In genomic region chr10:124484016-124484415, GRCh38 we compare ENCODE assay signal across 21 cellular contexts. TPM values are rescaled to one million over a fixed set of nuclear protein-coding genes. Genes with fewer than 3 reads are reported as not detected.
DNase-seq lines count a peak whose midpoint lies in the region; ATAC-seq, FAIRE-seq and TF ChIP-seq lines count a peak whose summit lies in the region.
"Had no signal": no experiment of that assay in that cellular context is flagged by ENCODE, and none has a peak within 500 bp of the region (broad histone marks: within the 10 kb centered on the region; RNA-seq: fewer than 3 reads in every experiment).

No MANE protein-coding gene starts in this region.

- H4K20me1 ChIP-seq in HepG2 (ENCODE audit: insufficient read depth, low read length): no peaks in the 10 kb centered on the region; the same call in 1 of the 2 replicates

- no peak for FAIRE-seq in HepG2 (lab: Jason Lieb, UNC)
- FAIRE-seq: GM12891, H54 had no signal

- H3K36me3 ChIP-seq in neuronal stem cell (replicated peaks in 1 of 2; ENCODE audit: control insufficient read depth in 2 of 2, insufficient read depth in 2 of 2, low read length in 2 of 2) (no peaks in the 10 kb centered on the region), spleen (peaks cover 0 to 18% (median 0%) of the 10 kb centered on the region in 6 donors), HepG2 (replicated peaks in 1 of 2; ENCODE audit: control insufficient read depth in 1 of 2, insufficient read depth in 2 of 2, low read length in 2 of 2) (no peaks in the 10 kb centered on the region)
- H3K36me3 ChIP-seq: HAP-1 had no signal

- H3K4me3 ChIP-seq in neuronal stem cell (ENCODE audit: low read length in 2 of 2): no peak overlapping the region
- no peak overlapping the region for H3K4me3 ChIP-seq in spleen
- H3K4me3 ChIP-seq in HepG2 (replicated peaks in 1 of 3; ENCODE audit: insufficient read depth in 1 of 3, low read depth in 2 of 3, low read length in 3 of 3): no peak overlapping the region
- H3K4me3 ChIP-seq: GM23338, HAP-1 had no signal

- H3K4ac ChIP-seq in neuronal stem cell (ENCODE audit: low read length): no peak overlapping the region

- no peaks in the 10 kb centered on the region for H3K27me3 ChIP-seq in neuronal stem cell (ENCODE audit: control insufficient read depth in 3 of 3, insufficient read depth in 3 of 3, low read depth in 1 of 3, low read length in 3 of 3)
- H3K27me3 ChIP-seq in spleen (replicated peaks in 1 of 7): no peaks in the 10 kb centered on the region
- no peaks in the 10 kb centered on the region for H3K27me3 ChIP-seq in HepG2 (ENCODE audit: control insufficient read depth in 1 of 2, insufficient read depth in 2 of 2, low read length in 2 of 2)

- POLR2A ChIA-PET in HepG2 (lab: Yijun Ruan, JAX): no interaction called here

- H4K8ac ChIP-seq in neuronal stem cell (ENCODE audit: low read depth, low read length): no peak overlapping the region

- H3K27ac ChIP-seq in neuronal stem cell (replicated peaks; ENCODE audit: low read length) (no peak overlapping the region), spleen (no peak overlapping the region), HepG2 (ENCODE audit: extremely low read length, insufficient read depth, low read length) (no peak overlapping the region)

- TF ChIP-seq CTCF in spleen (IDR thresholded peaks at IDR 0.05 in 8 of 11, conservative IDR thresholded peaks at IDR 0.05 in 3 of 11): no peak
- TF ChIP-seq CTCF in HepG2 (CRISPR knock-in tag; IDR thresholded peaks at IDR 0.05): no peak

- no peak overlapping the region for H3K23ac ChIP-seq in neuronal stem cell (ENCODE audit: low read depth, low read length, poor library complexity)

- no peak for TF ChIP-seq RAD21 in HepG2 (CRISPR knock-in tag; IDR thresholded peaks at IDR 0.05)

- ATAC-seq in HepG2 (no peak), HG03025 (IDR thresholded peaks at IDR 0.05; ENCODE audit: low FRiP score, unreplicated experiment) (no peak)
- ATAC-seq: GM23338 had no signal

- H3K4me2 ChIP-seq in neuronal stem cell (ENCODE audit: insufficient read depth, low read length, poor library complexity, severe bottlenecking): no peak overlapping the region
- no peak overlapping the region for H3K4me2 ChIP-seq in HepG2 (ENCODE audit: low read depth, low read length)
- H3K4me2 ChIP-seq: GM23338 had no signal

- H3K4me1 ChIP-seq in neuronal stem cell (ENCODE audit: control insufficient read depth in 2 of 2, insufficient read depth in 1 of 2, low read depth in 1 of 2, low read length in 2 of 2) (peaks cover 0 to 15% of the 10 kb centered on the region in 2 donors), spleen (no peaks in the 10 kb centered on the region), HepG2 (ENCODE audit: insufficient read depth, low read length) (peaks cover 18% of the 10 kb centered on the region)
- H3K4me1 ChIP-seq: HAP-1 had no signal

- H3K18ac ChIP-seq in neuronal stem cell (ENCODE audit: low read length): peak overlapping the region; percentile 23

- CTCF ChIA-PET in HepG2 (lab: Yijun Ruan, JAX; ENCODE audit: low intra/inter-chr PET ratio, low total read pairs): no interaction called here

- no peak overlapping the region for H2BK15ac ChIP-seq in neuronal stem cell (ENCODE audit: low read length)

- H2BK5ac ChIP-seq in neuronal stem cell (ENCODE audit: low read length): no peak overlapping the region

- no peak for TF ChIP-seq POLR2A in spleen (IDR thresholded peaks at IDR 0.05)
- no peak for TF ChIP-seq POLR2A in HepG2 (IDR thresholded peaks at IDR 0.05; ENCODE audit: insufficient read depth in 1 of 2, low read depth in 2 of 2, low read length in 2 of 2)

- no peak overlapping the region for H2BK12ac ChIP-seq in neuronal stem cell (ENCODE audit: low read length)

- H2BK120ac ChIP-seq in neuronal stem cell (ENCODE audit: low read depth, low read length): no peak overlapping the region

- H3K14ac ChIP-seq in neuronal stem cell (ENCODE audit: low read length): no peak overlapping the region

- in situ Hi-C loops in HepG2 (cut with HindIII; ENCODE audit: extremely low pct_ligation_motif_present, low pct_unique_long_range_greater_than_20kb): no loop called here

- H2AFZ ChIP-seq in neuronal stem cell (ENCODE audit: low read length) (peak overlapping the region; percentile 72), HepG2 (ENCODE audit: low read length) (no peak overlapping the region)
- H2AFZ ChIP-seq: GM23338 had no signal

- no peaks in the 10 kb centered on the region for H3K79me2 ChIP-seq in HepG2 (ENCODE audit: insufficient read depth, low read length)

- H4K91ac ChIP-seq in neuronal stem cell (ENCODE audit: low read depth, low read length, poor library complexity): no peak overlapping the region

- peak; percentile 38 for DNase-seq in islet precursor cell
- no peak for DNase-seq in neuronal stem cell (ENCODE audit: low spot score)
- peak; percentile 56 for DNase-seq in spleen
- no peak for DNase-seq in retina
- DNase-seq in HepG2 (ENCODE audit: low spot score): no peak
- DNase-seq: C1 segment of cervical spinal cord; Calu3; CD4-positive, alpha-beta memory T cell; COR-L47; DMS53; DMS79 treated with DMSO at 0.1 percent for 48 hours; GF-D8 had no signal

- H3K9me3 ChIP-seq in neuronal stem cell (replicated peaks in 1 of 2; ENCODE audit: control insufficient read depth in 2 of 2, insufficient read depth in 1 of 2, low read depth in 1 of 2, low read length in 2 of 2) (peaks cover 4 to 12% of the 10 kb centered on the region in 2 donors), spleen (peaks cover 0 to 13% (median 9%) of the 10 kb centered on the region in 8 donors), HepG2 (ENCODE audit: low read length) (no peaks in the 10 kb centered on the region)

- no peak overlapping the region for H2AK5ac ChIP-seq in neuronal stem cell (ENCODE audit: low read depth, low read length)

- no CpG with 5 or more reads among the region's 18 CpGs for WGBS in neuronal stem cell (ENCODE audit: extremely low coverage in 2 of 2, insufficient read length in 2 of 2, insufficient replicate concordance in 1 of 2), 2 donors
- WGBS in spleen, 5 donors: 95 to 100% (median 97%) methylated on average over 12 to 18 of the region's 18 CpGs
- WGBS in HepG2 (ENCODE audit: low lambda C conversion rate): 92% methylated on average over 10 of the region's 18 CpGs

- BruUV-seq in HepG2 (replicated peaks; lab: Mats Ljungman, UMichigan): no TSS peak

- intact Hi-C loops in spleen (cut with DNase I; ENCODE audit: low total_unique reads): no loop called here
- intact Hi-C loops in HepG2 (cut with micrococcal nuclease; ENCODE audit: unreplicated experiment): no loop called here

- H3K79me1 ChIP-seq in neuronal stem cell (ENCODE audit: low read depth, low read length): no peaks in the 10 kb centered on the region

- TF ChIP-seq EP300 in HepG2 (IDR thresholded peaks at IDR 0.05; ENCODE audit: low read depth in 2 of 2, low read length in 2 of 2) (no peak), HepG2 (CRISPR knock-in tag; IDR thresholded peaks at IDR 0.05; ENCODE audit: borderline replicate concordance) (no peak)

- H3K9ac ChIP-seq in neuronal stem cell (ENCODE audit: low read depth, low read length, poor library complexity) (no peak overlapping the region), HepG2 (ENCODE audit: insufficient read depth, low read depth, low read length) (no peak overlapping the region)

RNA-seq across cellular contexts. Expression of gene LHPP, which starts 22.4 kb away (rescaled TPM):
- 14.7 TPM for polyA plus RNA-seq in neuronal stem cell (2013, experiment 1 of 2)
- polyA plus RNA-seq in neuronal stem cell (2013, experiment 2 of 2): 13.6 TPM
- 10 to 100 TPM; 16.8 to 27.9 (median 24.2) TPM for total RNA-seq in spleen
- polyA plus RNA-seq in spleen: 10 to 100 TPM; 18.1 to 36.8 (median 21.4) TPM
- 3.7 and 5.2 TPM in 2 replicates for total RNA-seq in HepG2 (2016; rRNA removed; fragmentation: Illumina TruSeq; extraction: Trizol)
- 1.1 and 1.9 TPM in 2 replicates for total RNA-seq in HepG2 (2016; cell fraction: cytosol; rRNA removed; fragmentation: Illumina TruSeq; extraction: Trizol; ENCODE audit: low read depth)
- total RNA-seq in HepG2 (2016; cell fraction: insoluble cytoplasmic fraction; rRNA removed; fragmentation: Illumina TruSeq; extraction: Trizol): 4.7 and 6.3 TPM in 2 replicates
- total RNA-seq in HepG2 (2016; cell fraction: membrane; rRNA removed; fragmentation: Illumina TruSeq; extraction: Trizol): 1.9 TPM in 2 replicates
- 2.4 and 3.4 TPM in 2 replicates for total RNA-seq in HepG2 (2016; cell fraction: nucleus; rRNA removed; fragmentation: Illumina TruSeq; extraction: Trizol)
- polyA plus RNA-seq in HepG2 (2011; rRNA removed): 13.1 and 13.7 TPM in 2 replicates
- 14.4 and 17.0 TPM in 2 replicates for polyA plus RNA-seq in HepG2 (2011; cell fraction: cytosol; rRNA removed)
- 11.1 and 11.2 TPM in 2 replicates for polyA plus RNA-seq in HepG2 (2011; cell fraction: nucleus; rRNA removed)
- polyA plus RNA-seq in HepG2 (2012): 10.0 and 13.7 TPM in 2 replicates
- 3.8 and 5.7 TPM in 2 replicates for polyA plus RNA-seq in HepG2 (2016; cell fraction: cytosol; fragmentation: Illumina TruSeq; extraction: Trizol; ENCODE audit: low read depth)
- polyA plus RNA-seq in HepG2 (2016; cell fraction: insoluble cytoplasmic fraction; fragmentation: Illumina TruSeq; extraction: Trizol; ENCODE audit: low read depth): 7.2 and 9.2 TPM in 2 replicates
- 5.6 and 5.8 TPM in 2 replicates for polyA plus RNA-seq in HepG2 (2016; cell fraction: membrane; fragmentation: Illumina TruSeq; extraction: Trizol; ENCODE audit: low read depth)
- polyA plus RNA-seq in HepG2 (2016; cell fraction: nucleus; fragmentation: Illumina TruSeq; extraction: Trizol; ENCODE audit: insufficient read depth, low read depth): 5.1 and 7.2 TPM in 2 replicates
- polyA minus RNA-seq in HepG2 (2011; rRNA and poly(A)+ RNA removed; ENCODE audit: low replicate concordance): 12.5 and 12.6 TPM in 2 replicates
- 6.0 and 7.2 TPM in 2 replicates for polyA minus RNA-seq in HepG2 (2011; cell fraction: cytosol; rRNA and poly(A)+ RNA removed)
- polyA minus RNA-seq in HepG2 (2011; cell fraction: nucleus; rRNA and poly(A)+ RNA removed): 7.0 and 9.8 TPM in 2 replicates

RNA-seq across cellular contexts. Expression of gene NKX1-2, which starts 34.2 kb away (rescaled TPM):
- polyA plus RNA-seq in neuronal stem cell (2013, experiment 1 of 2): 0.06 TPM
- polyA plus RNA-seq in neuronal stem cell (2013, experiment 2 of 2): 0.07 TPM
- total RNA-seq in spleen: not detected
- polyA plus RNA-seq in spleen: not detected
- not detected in 2 replicates for total RNA-seq in HepG2 (2016; rRNA removed; fragmentation: Illumina TruSeq; extraction: Trizol)
- total RNA-seq in HepG2 (2016; cell fraction: cytosol; rRNA removed; fragmentation: Illumina TruSeq; extraction: Trizol; ENCODE audit: low read depth): not detected in 2 replicates
- not detected in 2 replicates for total RNA-seq in HepG2 (2016; cell fraction: insoluble cytoplasmic fraction; rRNA removed; fragmentation: Illumina TruSeq; extraction: Trizol)
- total RNA-seq in HepG2 (2016; cell fraction: membrane; rRNA removed; fragmentation: Illumina TruSeq; extraction: Trizol): not detected in 2 replicates
- not detected in 2 replicates for total RNA-seq in HepG2 (2016; cell fraction: nucleus; rRNA removed; fragmentation: Illumina TruSeq; extraction: Trizol)
- not detected in 2 replicates for polyA plus RNA-seq in HepG2 (2011; rRNA removed)
- polyA plus RNA-seq in HepG2 (2011; cell fraction: cytosol; rRNA removed): not detected in 2 replicates
- not detected in 2 replicates for polyA plus RNA-seq in HepG2 (2011; cell fraction: nucleus; rRNA removed)
- not detected in 2 replicates for polyA plus RNA-seq in HepG2 (2012)
- not detected in 2 replicates for polyA plus RNA-seq in HepG2 (2016; cell fraction: cytosol; fragmentation: Illumina TruSeq; extraction: Trizol; ENCODE audit: low read depth)
- polyA plus RNA-seq in HepG2 (2016; cell fraction: insoluble cytoplasmic fraction; fragmentation: Illumina TruSeq; extraction: Trizol; ENCODE audit: low read depth): not detected in 2 replicates
- polyA plus RNA-seq in HepG2 (2016; cell fraction: membrane; fragmentation: Illumina TruSeq; extraction: Trizol; ENCODE audit: low read depth): not detected in 2 replicates
- not detected in 2 replicates for polyA plus RNA-seq in HepG2 (2016; cell fraction: nucleus; fragmentation: Illumina TruSeq; extraction: Trizol; ENCODE audit: insufficient read depth, low read depth)
- not detected in 2 replicates for polyA minus RNA-seq in HepG2 (2011; rRNA and poly(A)+ RNA removed; ENCODE audit: low replicate concordance)
- polyA minus RNA-seq in HepG2 (2011; cell fraction: cytosol; rRNA and poly(A)+ RNA removed): not detected in 2 replicates
- polyA minus RNA-seq in HepG2 (2011; cell fraction: nucleus; rRNA and poly(A)+ RNA removed): not detected in 2 replicates
- total RNA-seq: A172; A673; Calu3; CD4-positive, alpha-beta memory T cell; Daoy had no signal
- polyA plus RNA-seq: BJ; CD4-positive, alpha-beta memory T cell had no signal

Comparison
In these comparisons a context has a peak if more than half of its experiments do, and no peak if none do; other contexts are left out.
1. DNase-seq: peak in islet precursor cell (single experiment) and spleen (single experiment); none in neuronal stem cell (single experiment), retina (single experiment) and HepG2 (single experiment).